1 cellular context compared by ENCODE assay signal in the genomic region with DNA sequence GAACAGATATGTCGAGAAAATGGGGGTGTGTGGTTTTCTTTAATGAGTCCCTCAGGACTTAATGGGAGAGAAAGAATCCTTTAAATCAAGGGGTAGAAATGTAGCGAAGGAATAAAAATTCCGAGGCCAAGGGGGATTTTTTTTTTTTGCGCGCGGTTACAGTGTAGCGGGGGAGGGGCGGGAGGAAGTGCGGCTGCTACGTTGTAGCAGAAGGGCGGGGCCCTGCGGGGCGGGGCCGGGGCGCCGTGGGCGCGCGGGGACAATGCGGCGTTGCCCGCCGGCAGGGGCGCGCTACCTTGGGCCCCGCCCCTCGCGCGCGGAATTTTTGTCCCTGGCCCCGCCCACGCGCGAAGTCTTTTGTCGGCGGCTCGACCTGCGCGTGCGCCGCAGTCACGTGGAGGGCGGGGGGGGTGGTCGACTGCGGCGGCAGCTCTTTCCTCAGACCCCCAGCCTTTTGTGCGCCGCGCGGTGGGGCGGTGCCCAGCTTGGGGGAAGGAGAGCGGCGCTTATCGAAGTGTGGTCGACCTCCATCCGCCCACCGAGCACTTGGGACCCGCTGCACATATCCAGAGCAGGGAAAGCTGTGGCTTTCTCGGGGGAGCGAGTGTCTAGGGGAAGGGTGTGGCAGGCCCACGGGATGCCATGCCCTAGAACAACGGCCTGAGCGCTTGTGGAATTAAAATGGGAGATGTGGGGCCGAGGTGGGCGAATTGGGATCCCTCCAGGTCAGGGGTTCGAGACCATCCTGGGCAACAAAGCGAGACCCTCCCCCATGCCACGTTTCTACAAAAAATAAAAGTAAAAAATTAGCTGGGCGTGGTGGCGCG.
TF ChIP-seq lines count a peak whose summit lies in the region.

No MANE protein-coding gene starts in this region.

TF ChIP-seq in HepG2, 621 proteins besides CTCF, POLR2A, EP300 and RAD21 (continued from another document and continues in another):
- TF ChIP-seq, protein P1, sequence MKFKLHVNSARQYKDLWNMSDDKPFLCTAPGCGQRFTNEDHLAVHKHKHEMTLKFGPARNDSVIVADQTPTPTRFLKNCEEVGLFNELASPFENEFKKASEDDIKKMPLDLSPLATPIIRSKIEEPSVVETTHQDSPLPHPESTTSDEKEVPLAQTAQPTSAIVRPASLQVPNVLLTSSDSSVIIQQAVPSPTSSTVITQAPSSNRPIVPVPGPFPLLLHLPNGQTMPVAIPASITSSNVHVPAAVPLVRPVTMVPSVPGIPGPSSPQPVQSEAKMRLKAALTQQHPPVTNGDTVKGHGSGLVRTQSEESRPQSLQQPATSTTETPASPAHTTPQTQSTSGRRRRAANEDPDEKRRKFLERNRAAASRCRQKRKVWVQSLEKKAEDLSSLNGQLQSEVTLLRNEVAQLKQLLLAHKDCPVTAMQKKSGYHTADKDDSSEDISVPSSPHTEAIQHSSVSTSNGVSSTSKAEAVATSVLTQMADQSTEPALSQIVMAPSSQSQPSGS (CRISPR knock-in tag; IDR thresholded peaks at IDR 0.05) = peak; percentile 59; the same call in 1 of the 2 replicates
- TF ChIP-seq MEIS2 (CRISPR knock-in tag; IDR thresholded peaks at IDR 0.05) (peak; percentile 45; the same call in 1 of the 2 replicates), TOPORS (CRISPR knock-in tag; IDR thresholded peaks at IDR 0.05) (peak; percentile 60; the same call in 1 of the 2 replicates), ZNF777 (CRISPR knock-in tag; IDR thresholded peaks at IDR 0.05) (peak; percentile 26; the same call in 1 of the 2 replicates), SNAI1 (CRISPR knock-in tag; IDR thresholded peaks at IDR 0.05; ENCODE audit: borderline replicate concordance) (0 out of 2 replicates have a peak, but pooled peaks have one; percentile 48), SRSF4 (IDR thresholded peaks at IDR 0.05; ENCODE audit: low read depth, low read length, poor library complexity, severe bottlenecking) (peak; percentile 91), GATAD1 (CRISPR knock-in tag; IDR thresholded peaks at IDR 0.05) (peak; percentile 76), RBFOX2 (IDR thresholded peaks at IDR 0.05; ENCODE audit: low read depth, low read length) (peak; percentile 99), REPIN1 (CRISPR knock-in tag; IDR thresholded peaks at IDR 0.05; ENCODE audit: borderline replicate concordance, low read depth) (peak; percentile 73), ZNF24 (IDR thresholded peaks at IDR 0.05) (no peak), RARG (CRISPR knock-in tag; IDR thresholded peaks at IDR 0.05; ENCODE audit: low read depth) (no peak), MAZ (IDR thresholded peaks at IDR 0.05; ENCODE audit: borderline replicate concordance, low read depth, low read length) (peak; percentile 95), MAZ (CRISPR knock-in tag; IDR thresholded peaks at IDR 0.05; ENCODE audit: low read depth) (peak; percentile 96), ZNF484 (CRISPR knock-in tag; IDR thresholded peaks at IDR 0.05; ENCODE audit: borderline replicate concordance, low read depth) (no peak; the same call in 1 of the 2 replicates), ZSCAN9 (CRISPR knock-in tag; IDR thresholded peaks at IDR 0.05; ENCODE audit: borderline replicate concordance) (0 out of 2 replicates have a peak, but pooled peaks have one; percentile 52), NBN (conservative IDR thresholded peaks at IDR 0.05) (no peak), RFXANK (CRISPR knock-in tag; IDR thresholded peaks at IDR 0.05) (no peak), NR2C2 (CRISPR knock-in tag; IDR thresholded peaks at IDR 0.05; ENCODE audit: borderline replicate concordance) (0 out of 2 replicates have a peak, but pooled peaks have one; percentile 11), FOXA1 (IDR thresholded peaks at IDR 0.05) (no peak), FOXA1 (CRISPR knock-in tag; IDR thresholded peaks at IDR 0.05) (peak; percentile 18; the same call in 1 of the 2 replicates), DPF2 (CRISPR knock-in tag; IDR thresholded peaks at IDR 0.05; ENCODE audit: borderline replicate concordance, low read depth) (peak; percentile 33; the same call in 1 of the 2 replicates), HNRNPH1 (optimal IDR thresholded peaks at IDR 0.05; ENCODE audit: low read depth, low read length) (peak; percentile 36), ZFY (CRISPR knock-in tag; IDR thresholded peaks at IDR 0.05) (peak; percentile 46), RXRB (CRISPR knock-in tag; IDR thresholded peaks at IDR 0.05; ENCODE audit: borderline replicate concordance) (0 out of 2 replicates have a peak, but pooled peaks have one; percentile 36), NFKB2 (CRISPR knock-in tag; IDR thresholded peaks at IDR 0.05; ENCODE audit: borderline replicate concordance) (peak; percentile 59; the same call in 1 of the 2 replicates), ZFP37 (CRISPR knock-in tag; IDR thresholded peaks at IDR 0.05; ENCODE audit: borderline replicate concordance) (peak; percentile 24; the same call in 1 of the 2 replicates), AHR (CRISPR knock-in tag; IDR thresholded peaks at IDR 0.05) (peak; percentile 64; the same call in 1 of the 2 replicates), PHF5A (CRISPR knock-in tag; IDR thresholded peaks at IDR 0.05; ENCODE audit: low read depth, unreplicated experiment) (peak; percentile 88)
- TF ChIP-seq, protein P2, sequence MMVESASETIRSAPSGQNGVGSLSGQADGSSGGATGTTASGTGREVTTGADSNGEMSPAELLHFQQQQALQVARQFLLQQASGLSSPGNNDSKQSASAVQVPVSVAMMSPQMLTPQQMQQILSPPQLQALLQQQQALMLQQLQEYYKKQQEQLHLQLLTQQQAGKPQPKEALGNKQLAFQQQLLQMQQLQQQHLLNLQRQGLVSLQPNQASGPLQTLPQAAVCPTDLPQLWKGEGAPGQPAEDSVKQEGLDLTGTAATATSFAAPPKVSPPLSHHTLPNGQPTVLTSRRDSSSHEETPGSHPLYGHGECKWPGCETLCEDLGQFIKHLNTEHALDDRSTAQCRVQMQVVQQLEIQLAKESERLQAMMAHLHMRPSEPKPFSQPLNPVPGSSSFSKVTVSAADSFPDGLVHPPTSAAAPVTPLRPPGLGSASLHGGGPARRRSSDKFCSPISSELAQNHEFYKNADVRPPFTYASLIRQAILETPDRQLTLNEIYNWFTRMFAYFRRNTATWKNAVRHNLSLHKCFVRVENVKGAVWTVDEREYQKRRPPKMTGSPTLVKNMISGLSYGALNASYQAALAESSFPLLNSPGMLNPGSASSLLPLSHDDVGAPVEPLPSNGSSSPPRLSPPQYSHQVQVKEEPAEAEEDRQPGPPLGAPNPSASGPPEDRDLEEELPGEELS (CRISPR knock-in tag; IDR thresholded peaks at IDR 0.05) = peak; percentile 53
- TF ChIP-seq, protein P3, sequence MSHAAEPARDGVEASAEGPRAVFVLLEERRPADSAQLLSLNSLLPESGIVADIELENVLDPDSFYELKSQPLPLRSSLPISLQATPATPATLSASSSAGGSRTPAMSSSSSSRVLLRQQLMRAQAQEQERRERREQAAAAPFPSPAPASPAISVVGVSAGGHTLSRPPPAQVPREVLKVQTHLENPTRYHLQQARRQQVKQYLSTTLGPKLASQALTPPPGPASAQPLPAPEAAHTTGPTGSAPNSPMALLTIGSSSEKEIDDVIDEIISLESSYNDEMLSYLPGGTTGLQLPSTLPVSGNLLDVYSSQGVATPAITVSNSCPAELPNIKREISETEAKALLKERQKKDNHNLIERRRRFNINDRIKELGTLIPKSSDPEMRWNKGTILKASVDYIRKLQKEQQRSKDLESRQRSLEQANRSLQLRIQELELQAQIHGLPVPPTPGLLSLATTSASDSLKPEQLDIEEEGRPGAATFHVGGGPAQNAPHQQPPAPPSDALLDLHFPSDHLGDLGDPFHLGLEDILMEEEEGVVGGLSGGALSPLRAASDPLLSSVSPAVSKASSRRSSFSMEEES (CRISPR knock-in tag; IDR thresholded peaks at IDR 0.05) = peak; percentile 90
- TF ChIP-seq, protein P4, sequence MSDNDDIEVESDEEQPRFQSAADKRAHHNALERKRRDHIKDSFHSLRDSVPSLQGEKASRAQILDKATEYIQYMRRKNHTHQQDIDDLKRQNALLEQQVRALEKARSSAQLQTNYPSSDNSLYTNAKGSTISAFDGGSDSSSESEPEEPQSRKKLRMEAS (IDR thresholded peaks at IDR 0.05) = peak; percentile 96
- TF ChIP-seq, protein P5, sequence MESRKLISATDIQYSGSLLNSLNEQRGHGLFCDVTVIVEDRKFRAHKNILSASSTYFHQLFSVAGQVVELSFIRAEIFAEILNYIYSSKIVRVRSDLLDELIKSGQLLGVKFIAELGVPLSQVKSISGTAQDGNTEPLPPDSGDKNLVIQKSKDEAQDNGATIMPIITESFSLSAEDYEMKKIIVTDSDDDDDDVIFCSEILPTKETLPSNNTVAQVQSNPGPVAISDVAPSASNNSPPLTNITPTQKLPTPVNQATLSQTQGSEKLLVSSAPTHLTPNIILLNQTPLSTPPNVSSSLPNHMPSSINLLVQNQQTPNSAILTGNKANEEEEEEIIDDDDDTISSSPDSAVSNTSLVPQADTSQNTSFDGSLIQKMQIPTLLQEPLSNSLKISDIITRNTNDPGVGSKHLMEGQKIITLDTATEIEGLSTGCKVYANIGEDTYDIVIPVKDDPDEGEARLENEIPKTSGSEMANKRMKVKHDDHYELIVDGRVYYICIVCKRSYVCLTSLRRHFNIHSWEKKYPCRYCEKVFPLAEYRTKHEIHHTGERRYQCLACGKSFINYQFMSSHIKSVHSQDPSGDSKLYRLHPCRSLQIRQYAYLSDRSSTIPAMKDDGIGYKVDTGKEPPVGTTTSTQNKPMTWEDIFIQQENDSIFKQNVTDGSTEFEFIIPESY (CRISPR knock-in tag; IDR thresholded peaks at IDR 0.05) = 0 out of 2 replicates have a peak, but pooled peaks have one; percentile 11
- TF ChIP-seq, protein P6, sequence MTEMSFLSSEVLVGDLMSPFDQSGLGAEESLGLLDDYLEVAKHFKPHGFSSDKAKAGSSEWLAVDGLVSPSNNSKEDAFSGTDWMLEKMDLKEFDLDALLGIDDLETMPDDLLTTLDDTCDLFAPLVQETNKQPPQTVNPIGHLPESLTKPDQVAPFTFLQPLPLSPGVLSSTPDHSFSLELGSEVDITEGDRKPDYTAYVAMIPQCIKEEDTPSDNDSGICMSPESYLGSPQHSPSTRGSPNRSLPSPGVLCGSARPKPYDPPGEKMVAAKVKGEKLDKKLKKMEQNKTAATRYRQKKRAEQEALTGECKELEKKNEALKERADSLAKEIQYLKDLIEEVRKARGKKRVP (CRISPR knock-in tag; IDR thresholded peaks at IDR 0.05) = no peak
- TF ChIP-seq, protein P7, sequence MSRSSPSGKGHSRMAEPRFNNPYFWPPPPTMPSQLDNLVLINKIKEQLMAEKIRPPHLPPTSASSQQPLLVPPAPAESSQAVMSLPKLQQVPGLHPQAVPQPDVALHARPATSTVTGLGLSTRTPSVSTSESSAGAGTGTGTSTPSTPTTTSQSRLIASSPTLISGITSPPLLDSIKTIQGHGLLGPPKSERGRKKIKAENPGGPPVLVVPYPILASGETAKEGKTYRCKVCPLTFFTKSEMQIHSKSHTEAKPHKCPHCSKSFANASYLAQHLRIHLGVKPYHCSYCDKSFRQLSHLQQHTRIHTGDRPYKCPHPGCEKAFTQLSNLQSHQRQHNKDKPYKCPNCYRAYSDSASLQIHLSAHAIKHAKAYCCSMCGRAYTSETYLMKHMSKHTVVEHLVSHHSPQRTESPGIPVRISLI (CRISPR knock-in tag; IDR thresholded peaks at IDR 0.05; ENCODE audit: borderline replicate concordance) = peak; percentile 90
- TF ChIP-seq, protein P8, sequence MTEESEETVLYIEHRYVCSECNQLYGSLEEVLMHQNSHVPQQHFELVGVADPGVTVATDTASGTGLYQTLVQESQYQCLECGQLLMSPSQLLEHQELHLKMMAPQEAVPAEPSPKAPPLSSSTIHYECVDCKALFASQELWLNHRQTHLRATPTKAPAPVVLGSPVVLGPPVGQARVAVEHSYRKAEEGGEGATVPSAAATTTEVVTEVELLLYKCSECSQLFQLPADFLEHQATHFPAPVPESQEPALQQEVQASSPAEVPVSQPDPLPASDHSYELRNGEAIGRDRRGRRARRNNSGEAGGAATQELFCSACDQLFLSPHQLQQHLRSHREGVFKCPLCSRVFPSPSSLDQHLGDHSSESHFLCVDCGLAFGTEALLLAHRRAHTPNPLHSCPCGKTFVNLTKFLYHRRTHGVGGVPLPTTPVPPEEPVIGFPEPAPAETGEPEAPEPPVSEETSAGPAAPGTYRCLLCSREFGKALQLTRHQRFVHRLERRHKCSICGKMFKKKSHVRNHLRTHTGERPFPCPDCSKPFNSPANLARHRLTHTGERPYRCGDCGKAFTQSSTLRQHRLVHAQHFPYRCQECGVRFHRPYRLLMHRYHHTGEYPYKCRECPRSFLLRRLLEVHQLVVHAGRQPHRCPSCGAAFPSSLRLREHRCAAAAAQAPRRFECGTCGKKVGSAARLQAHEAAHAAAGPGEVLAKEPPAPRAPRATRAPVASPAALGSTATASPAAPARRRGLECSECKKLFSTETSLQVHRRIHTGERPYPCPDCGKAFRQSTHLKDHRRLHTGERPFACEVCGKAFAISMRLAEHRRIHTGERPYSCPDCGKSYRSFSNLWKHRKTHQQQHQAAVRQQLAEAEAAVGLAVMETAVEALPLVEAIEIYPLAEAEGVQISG (CRISPR knock-in tag; IDR thresholded peaks at IDR 0.05) = peak; percentile 90
- TF ChIP-seq, protein P9, sequence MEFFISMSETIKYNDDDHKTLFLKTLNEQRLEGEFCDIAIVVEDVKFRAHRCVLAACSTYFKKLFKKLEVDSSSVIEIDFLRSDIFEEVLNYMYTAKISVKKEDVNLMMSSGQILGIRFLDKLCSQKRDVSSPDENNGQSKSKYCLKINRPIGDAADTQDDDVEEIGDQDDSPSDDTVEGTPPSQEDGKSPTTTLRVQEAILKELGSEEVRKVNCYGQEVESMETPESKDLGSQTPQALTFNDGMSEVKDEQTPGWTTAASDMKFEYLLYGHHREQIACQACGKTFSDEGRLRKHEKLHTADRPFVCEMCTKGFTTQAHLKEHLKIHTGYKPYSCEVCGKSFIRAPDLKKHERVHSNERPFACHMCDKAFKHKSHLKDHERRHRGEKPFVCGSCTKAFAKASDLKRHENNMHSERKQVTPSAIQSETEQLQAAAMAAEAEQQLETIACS (CRISPR knock-in tag; IDR thresholded peaks at IDR 0.05) = peak; percentile 80
